Comparison of ENCODE assay signal across 10 cellular contexts in the genomic region with DNA sequence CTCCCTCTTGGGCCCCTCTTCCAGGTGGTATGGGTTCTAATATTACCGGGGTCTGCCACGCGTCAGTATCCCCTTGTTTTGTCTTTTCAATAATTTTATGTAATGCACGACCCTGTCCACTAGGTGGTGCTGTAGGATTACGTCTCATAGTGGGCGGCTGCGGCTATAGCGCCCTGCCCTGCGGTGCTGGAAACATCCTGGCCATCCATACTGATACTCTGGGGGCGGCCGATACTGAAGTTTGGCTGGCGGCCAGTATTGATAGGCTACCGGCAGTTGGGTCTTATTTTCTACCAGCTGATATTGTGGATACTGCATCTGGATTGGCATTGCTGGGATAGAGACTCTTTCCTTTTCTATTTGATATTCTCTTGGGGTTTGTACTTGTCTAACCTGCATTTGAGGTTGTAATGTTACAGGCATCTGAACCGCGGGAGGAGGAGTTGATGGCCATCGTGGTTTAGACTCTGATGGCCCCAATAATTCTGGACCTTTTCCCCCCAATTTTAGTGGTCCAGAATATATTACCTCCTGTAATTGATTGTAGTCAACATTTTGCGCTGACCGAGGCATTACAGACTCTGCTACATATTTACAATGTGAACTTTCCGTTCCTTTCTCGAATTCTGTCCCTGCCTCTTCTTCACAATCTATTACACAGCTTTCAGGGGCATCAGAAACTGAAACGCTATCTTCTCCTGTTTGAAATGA. TPM values are rescaled to one million over a fixed set of nuclear protein-coding genes. Genes with fewer than 3 reads are reported as not detected.
A peak's percentile ranks its signal among the peaks of the same experiment; 100 is the strongest.
DNase-seq lines count a peak whose midpoint lies in the region; ATAC-seq, FAIRE-seq and TF ChIP-seq lines count a peak whose summit lies in the region.
"Had no signal": no experiment of that assay in that cellular context is flagged by ENCODE, and none has a peak within 500 bp of the region (broad histone marks: within the 10 kb centered on the region; RNA-seq: fewer than 3 reads in every experiment).

No MANE protein-coding gene starts in this region.

- H3K9me3 ChIP-seq in WERI-Rb-1 (ENCODE audit: severe bottlenecking), result no peaks in the 10 kb centered on the region
- no peaks in the 10 kb centered on the region for H3K9me3 ChIP-seq in HepG2 (ENCODE audit: low read length)

- no TSS peak for BruUV-seq in HepG2 (replicated peaks; lab: Mats Ljungman, UMichigan)

- CTCF ChIA-PET in HepG2 (lab: Yijun Ruan, JAX; ENCODE audit: low intra/inter-chr PET ratio, low total read pairs), result interaction anchor here (1.6 kb wide), 1 partner anchor 247 kb away, joined by 10 read pairs; no protein-coding TSS in a partner anchor

- TF ChIP-seq POLR2A in HepG2 (IDR thresholded peaks at IDR 0.05; ENCODE audit: insufficient read depth in 1 of 2, low read depth in 2 of 2, low read length in 2 of 2), result no peak

- H3K27me3 ChIP-seq in WERI-Rb-1 (ENCODE audit: insufficient read depth, low read depth, severe bottlenecking) (no peaks in the 10 kb centered on the region), HepG2 (ENCODE audit: control insufficient read depth in 1 of 2, insufficient read depth in 2 of 2, low read length in 2 of 2) (no peaks in the 10 kb centered on the region; a peak in 1 of 5 replicates)

- H4K20me1 ChIP-seq in HepG2 (ENCODE audit: insufficient read depth, low read length), result no peaks in the 10 kb centered on the region

- H3K9ac ChIP-seq in HepG2 (ENCODE audit: insufficient read depth, low read depth, low read length), result peak overlapping the region; percentile 67

- in situ Hi-C loops in HepG2 (cut with HindIII; ENCODE audit: extremely low pct_ligation_motif_present, low pct_unique_long_range_greater_than_20kb), result no loop called here

- TF ChIP-seq CTCF in WERI-Rb-1 (IDR thresholded peaks at IDR 0.05; ENCODE audit: low read depth, low read length) (peak; percentile 70), HepG2 (CRISPR knock-in tag; IDR thresholded peaks at IDR 0.05) (peak; percentile 95)

- intact Hi-C loops in HepG2 (cut with micrococcal nuclease; ENCODE audit: unreplicated experiment), result loop anchor here (1.0 to 10.0 kb wide), 4 partner anchors 59 to 247 kb away; partner anchors contain the start of genes PHPT1 and TRAF2

- H3K4me2 ChIP-seq in HepG2 (ENCODE audit: low read depth, low read length), result peak overlapping the region; percentile 91

- H3K27ac ChIP-seq in WERI-Rb-1 (peak overlapping the region; percentile 89), caudate nucleus (ENCODE audit: low read depth, low read length) (peak overlapping the region; percentile 94), HepG2 (ENCODE audit: extremely low read length, insufficient read depth, low read length) (peak overlapping the region; percentile 91)

- peak; percentile 48 for FAIRE-seq in HepG2 (lab: Jason Lieb, UNC)
- FAIRE-seq: G401.6, islet of Langerhans had no signal

- WGBS in HepG2 (ENCODE audit: low lambda C conversion rate), result 3% methylated on average over 17 of the region's 21 CpGs

- peak; percentile 87 for TF ChIP-seq RAD21 in HepG2 (CRISPR knock-in tag; IDR thresholded peaks at IDR 0.05)

- peak; percentile 27 for ATAC-seq in HepG2
- no peak for ATAC-seq in HG02840 (IDR thresholded peaks at IDR 0.05; ENCODE audit: low FRiP score, unreplicated experiment)

- H3K36me3 ChIP-seq in WERI-Rb-1, result peaks cover 4% of the 10 kb centered on the region; the same call in 1 of the 2 replicates
- 0 out of 5 replicates have a peak, but pooled peaks cover 0 to 3% of the 10 kb centered on the region in 2 experiments for H3K36me3 ChIP-seq in HepG2 (replicated peaks in 1 of 2; ENCODE audit: control insufficient read depth in 1 of 2, insufficient read depth in 2 of 2, low read length in 2 of 2)

- peaks cover 82% of the 10 kb centered on the region for H3K4me1 ChIP-seq in HepG2 (ENCODE audit: insufficient read depth, low read length)

- no peak for TF ChIP-seq EP300 in HepG2 (IDR thresholded peaks at IDR 0.05; ENCODE audit: low read depth in 2 of 2, low read length in 2 of 2)
- TF ChIP-seq EP300 in HepG2 (CRISPR knock-in tag; IDR thresholded peaks at IDR 0.05; ENCODE audit: borderline replicate concordance), result no peak

- H3K4me3 ChIP-seq in WERI-Rb-1 (ENCODE audit: low read depth, low read length) (0 out of 2 replicates have a peak overlapping the region, but pooled peaks have one; percentile 13), HepG2 (replicated peaks in 1 of 3; ENCODE audit: insufficient read depth in 1 of 3, low read depth in 2 of 3, low read length in 3 of 3) (peak overlapping the region; percentile 57 to 67 (median 65))

- H2AFZ ChIP-seq in HepG2 (ENCODE audit: low read length), result no peak overlapping the region

- peak; percentile 79 for DNase-seq in NCI-H1436 (lab: John Stamatoyannopoulos, UW)
- DNase-seq in NCI-H1436 treated with DMSO at 0.1 percent for 48 hours (lab: John Stamatoyannopoulos, UW), result no peak
- peak; percentile 78 for DNase-seq in NCI-H2107 treated with DMSO at 0.1 percent for 48 hours (lab: John Stamatoyannopoulos, UW; ENCODE audit: unreplicated experiment)
- peak; percentile 77 for DNase-seq in WERI-Rb-1
- DNase-seq in caudate nucleus (lab: John Stamatoyannopoulos, UW), result peak in 46 of 61 donors; percentile 13 to 69 (median 50)
- DNase-seq in HepG2 (ENCODE audit: low spot score), result peak; percentile 81
- DNase-seq in stimulated activated CD4-positive, alpha-beta T cell treated with anti-CD3 and anti-CD28 coated beads, TNF-alpha, amount 100 ng/mL, for 48 hours (ENCODE audit: low read depth in 3 of 3), result peak; percentile 53 to 65 (median 57)

- peaks cover 15% of the 10 kb centered on the region for H3K79me2 ChIP-seq in HepG2 (ENCODE audit: insufficient read depth, low read length)

- POLR2A ChIA-PET in HepG2 (lab: Yijun Ruan, JAX), result interaction anchor here (0.6 to 1.9 kb wide), 7 partner anchors 10 to 248 kb away, joined by 3 to 9 read pairs (median 4); partner anchors contain the start of gene FBXW5

RNA-seq across cellular contexts. Expression of gene TMEM141, which starts 3.3 kb away (rescaled TPM):
- total RNA-seq in HepG2 (2016; rRNA removed; fragmentation: Illumina TruSeq; extraction: Trizol), result 81.0 and 84.7 TPM in 2 replicates
- 70.4 and 100.0 TPM in 2 replicates for total RNA-seq in HepG2 (2016; cell fraction: cytosol; rRNA removed; fragmentation: Illumina TruSeq; extraction: Trizol; ENCODE audit: low read depth)
- 80.8 and 84.7 TPM in 2 replicates for total RNA-seq in HepG2 (2016; cell fraction: insoluble cytoplasmic fraction; rRNA removed; fragmentation: Illumina TruSeq; extraction: Trizol)
- 80.1 and 91.8 TPM in 2 replicates for total RNA-seq in HepG2 (2016; cell fraction: membrane; rRNA removed; fragmentation: Illumina TruSeq; extraction: Trizol)
- total RNA-seq in HepG2 (2016; cell fraction: nucleus; rRNA removed; fragmentation: Illumina TruSeq; extraction: Trizol), result 33.1 and 42.9 TPM in 2 replicates
- polyA plus RNA-seq in HepG2 (2011; rRNA removed), result 199 and 202 TPM in 2 replicates
- 251 and 366 TPM in 2 replicates for polyA plus RNA-seq in HepG2 (2011; cell fraction: cytosol; rRNA removed)
- polyA plus RNA-seq in HepG2 (2011; cell fraction: nucleus; rRNA removed), result 166 and 175 TPM in 2 replicates
- polyA plus RNA-seq in HepG2 (2012), result 67.3 and 131 TPM in 2 replicates
- polyA plus RNA-seq in HepG2 (2016; cell fraction: cytosol; fragmentation: Illumina TruSeq; extraction: Trizol; ENCODE audit: low read depth), result 77.4 and 109 TPM in 2 replicates
- 78.7 and 86.2 TPM in 2 replicates for polyA plus RNA-seq in HepG2 (2016; cell fraction: insoluble cytoplasmic fraction; fragmentation: Illumina TruSeq; extraction: Trizol; ENCODE audit: low read depth)
- polyA plus RNA-seq in HepG2 (2016; cell fraction: membrane; fragmentation: Illumina TruSeq; extraction: Trizol; ENCODE audit: low read depth), result 77.7 and 87.6 TPM in 2 replicates
- polyA plus RNA-seq in HepG2 (2016; cell fraction: nucleus; fragmentation: Illumina TruSeq; extraction: Trizol; ENCODE audit: insufficient read depth, low read depth), result 59.2 and 68.0 TPM in 2 replicates
- 52.1 and 111 TPM in 2 replicates for polyA minus RNA-seq in HepG2 (2011; rRNA and poly(A)+ RNA removed; ENCODE audit: low replicate concordance)
- polyA minus RNA-seq in HepG2 (2011; cell fraction: cytosol; rRNA and poly(A)+ RNA removed), result 30.4 and 35.6 TPM in 2 replicates
- 38.6 and 51.1 TPM in 2 replicates for polyA minus RNA-seq in HepG2 (2011; cell fraction: nucleus; rRNA and poly(A)+ RNA removed)

RNA-seq across cellular contexts. Expression of gene CCDC183, which starts 8.3 kb away (rescaled TPM):
- 3.0 and 5.0 TPM in 2 replicates for total RNA-seq in HepG2 (2016; rRNA removed; fragmentation: Illumina TruSeq; extraction: Trizol)
- total RNA-seq in HepG2 (2016; cell fraction: cytosol; rRNA removed; fragmentation: Illumina TruSeq; extraction: Trizol; ENCODE audit: low read depth), result 7.7 and 12.2 TPM in 2 replicates
- 2.7 and 3.9 TPM in 2 replicates for total RNA-seq in HepG2 (2016; cell fraction: insoluble cytoplasmic fraction; rRNA removed; fragmentation: Illumina TruSeq; extraction: Trizol)
- 8.1 and 14.4 TPM in 2 replicates for total RNA-seq in HepG2 (2016; cell fraction: membrane; rRNA removed; fragmentation: Illumina TruSeq; extraction: Trizol)
- total RNA-seq in HepG2 (2016; cell fraction: nucleus; rRNA removed; fragmentation: Illumina TruSeq; extraction: Trizol), result 1.6 and 3.7 TPM in 2 replicates
- polyA plus RNA-seq in HepG2 (2011; rRNA removed), result 66.4 and 91.2 TPM in 2 replicates
- 27.0 and 41.7 TPM in 2 replicates for polyA plus RNA-seq in HepG2 (2011; cell fraction: cytosol; rRNA removed)
- 838 and 949 TPM in 2 replicates for polyA plus RNA-seq in HepG2 (2011; cell fraction: nucleus; rRNA removed)
- 36.4 and 41.6 TPM in 2 replicates for polyA plus RNA-seq in HepG2 (2012)
- polyA plus RNA-seq in HepG2 (2016; cell fraction: cytosol; fragmentation: Illumina TruSeq; extraction: Trizol; ENCODE audit: low read depth), result 10.3 and 12.4 TPM in 2 replicates
- 4.0 and 6.0 TPM in 2 replicates for polyA plus RNA-seq in HepG2 (2016; cell fraction: insoluble cytoplasmic fraction; fragmentation: Illumina TruSeq; extraction: Trizol; ENCODE audit: low read depth)
- polyA plus RNA-seq in HepG2 (2016; cell fraction: membrane; fragmentation: Illumina TruSeq; extraction: Trizol; ENCODE audit: low read depth), result 10.0 and 11.0 TPM in 2 replicates
- 5.5 and 8.4 TPM in 2 replicates for polyA plus RNA-seq in HepG2 (2016; cell fraction: nucleus; fragmentation: Illumina TruSeq; extraction: Trizol; ENCODE audit: insufficient read depth, low read depth)
- polyA minus RNA-seq in HepG2 (2011; rRNA and poly(A)+ RNA removed; ENCODE audit: low replicate concordance), result 0.12 and 15.7 TPM in 2 replicates
- 5.2 and 6.7 TPM in 2 replicates for polyA minus RNA-seq in HepG2 (2011; cell fraction: cytosol; rRNA and poly(A)+ RNA removed)
- 70.7 and 83.0 TPM in 2 replicates for polyA minus RNA-seq in HepG2 (2011; cell fraction: nucleus; rRNA and poly(A)+ RNA removed)

RNA-seq across cellular contexts. Expression of gene RABL6, which starts 19.9 kb away (rescaled TPM):
- 66.4 and 81.5 TPM in 2 replicates for total RNA-seq in HepG2 (2016; rRNA removed; fragmentation: Illumina TruSeq; extraction: Trizol)
- total RNA-seq in HepG2 (2016; cell fraction: cytosol; rRNA removed; fragmentation: Illumina TruSeq; extraction: Trizol; ENCODE audit: low read depth), result 37.0 and 38.7 TPM in 2 replicates
- 54.7 and 84.6 TPM in 2 replicates for total RNA-seq in HepG2 (2016; cell fraction: insoluble cytoplasmic fraction; rRNA removed; fragmentation: Illumina TruSeq; extraction: Trizol)
- total RNA-seq in HepG2 (2016; cell fraction: membrane; rRNA removed; fragmentation: Illumina TruSeq; extraction: Trizol), result 88.7 and 91.1 TPM in 2 replicates
- 50.3 and 58.9 TPM in 2 replicates for total RNA-seq in HepG2 (2016; cell fraction: nucleus; rRNA removed; fragmentation: Illumina TruSeq; extraction: Trizol)
- 125 and 139 TPM in 2 replicates for polyA plus RNA-seq in HepG2 (2011; rRNA removed)
- 72.4 and 105 TPM in 2 replicates for polyA plus RNA-seq in HepG2 (2011; cell fraction: cytosol; rRNA removed)
- 222 and 282 TPM in 2 replicates for polyA plus RNA-seq in HepG2 (2011; cell fraction: nucleus; rRNA removed)
- 114 and 126 TPM in 2 replicates for polyA plus RNA-seq in HepG2 (2012)
- polyA plus RNA-seq in HepG2 (2016; cell fraction: cytosol; fragmentation: Illumina TruSeq; extraction: Trizol; ENCODE audit: low read depth), result 45.2 and 45.6 TPM in 2 replicates
- 68.3 and 84.3 TPM in 2 replicates for polyA plus RNA-seq in HepG2 (2016; cell fraction: insoluble cytoplasmic fraction; fragmentation: Illumina TruSeq; extraction: Trizol; ENCODE audit: low read depth)
- 80.1 and 85.2 TPM in 2 replicates for polyA plus RNA-seq in HepG2 (2016; cell fraction: membrane; fragmentation: Illumina TruSeq; extraction: Trizol; ENCODE audit: low read depth)
- 135 and 137 TPM in 2 replicates for polyA plus RNA-seq in HepG2 (2016; cell fraction: nucleus; fragmentation: Illumina TruSeq; extraction: Trizol; ENCODE audit: insufficient read depth, low read depth)
- polyA minus RNA-seq in HepG2 (2011; rRNA and poly(A)+ RNA removed; ENCODE audit: low replicate concordance), result 117 and 139 TPM in 2 replicates
- polyA minus RNA-seq in HepG2 (2011; cell fraction: cytosol; rRNA and poly(A)+ RNA removed), result 60.1 and 64.7 TPM in 2 replicates
- 67.3 and 68.4 TPM in 2 replicates for polyA minus RNA-seq in HepG2 (2011; cell fraction: nucleus; rRNA and poly(A)+ RNA removed)

RNA-seq across cellular contexts. Expression of gene LCN15, which starts 23.5 kb away (rescaled TPM):
- 0.29 and 1.3 TPM in 2 replicates for total RNA-seq in HepG2 (2016; rRNA removed; fragmentation: Illumina TruSeq; extraction: Trizol)
- 1.3 and 1.9 TPM in 2 replicates for total RNA-seq in HepG2 (2016; cell fraction: cytosol; rRNA removed; fragmentation: Illumina TruSeq; extraction: Trizol; ENCODE audit: low read depth)
- total RNA-seq in HepG2 (2016; cell fraction: insoluble cytoplasmic fraction; rRNA removed; fragmentation: Illumina TruSeq; extraction: Trizol), result 0.55 and 1.00 TPM in 2 replicates
- 0.96 and 1.5 TPM in 2 replicates for total RNA-seq in HepG2 (2016; cell fraction: membrane; rRNA removed; fragmentation: Illumina TruSeq; extraction: Trizol)
- 0.41 and 0.99 TPM in 2 replicates for total RNA-seq in HepG2 (2016; cell fraction: nucleus; rRNA removed; fragmentation: Illumina TruSeq; extraction: Trizol)
- polyA plus RNA-seq in HepG2 (2011; rRNA removed), result 32.9 and 53.7 TPM in 2 replicates
- 35.0 and 114 TPM in 2 replicates for polyA plus RNA-seq in HepG2 (2011; cell fraction: cytosol; rRNA removed)
- 18.7 and 43.2 TPM in 2 replicates for polyA plus RNA-seq in HepG2 (2011; cell fraction: nucleus; rRNA removed)
- polyA plus RNA-seq in HepG2 (2012), result 13.7 and 27.0 TPM in 2 replicates
- polyA plus RNA-seq in HepG2 (2016; cell fraction: cytosol; fragmentation: Illumina TruSeq; extraction: Trizol; ENCODE audit: low read depth), result 1.2 and 1.3 TPM in 2 replicates
- 0.36 and 0.57 TPM in 2 replicates for polyA plus RNA-seq in HepG2 (2016; cell fraction: insoluble cytoplasmic fraction; fragmentation: Illumina TruSeq; extraction: Trizol; ENCODE audit: low read depth)
- polyA plus RNA-seq in HepG2 (2016; cell fraction: membrane; fragmentation: Illumina TruSeq; extraction: Trizol; ENCODE audit: low read depth), result 0.84 and 0.88 TPM in 2 replicates
- 0.93 and 1.4 TPM in 2 replicates for polyA plus RNA-seq in HepG2 (2016; cell fraction: nucleus; fragmentation: Illumina TruSeq; extraction: Trizol; ENCODE audit: insufficient read depth, low read depth)
- 28.1 TPM in 1 of 2 replicates, not detected in the other for polyA minus RNA-seq in HepG2 (2011; rRNA and poly(A)+ RNA removed; ENCODE audit: low replicate concordance)
- 3.6 and 11.7 TPM in 2 replicates for polyA minus RNA-seq in HepG2 (2011; cell fraction: cytosol; rRNA and poly(A)+ RNA removed)
- polyA minus RNA-seq in HepG2 (2011; cell fraction: nucleus; rRNA and poly(A)+ RNA removed), result 2.1 and 3.2 TPM in 2 replicates

RNA-seq across cellular contexts. Expression of gene LCN8, which starts 29.8 kb away (rescaled TPM):
- not detected in 2 replicates for total RNA-seq in HepG2 (2016; rRNA removed; fragmentation: Illumina TruSeq; extraction: Trizol)
- not detected in 2 replicates for total RNA-seq in HepG2 (2016; cell fraction: cytosol; rRNA removed; fragmentation: Illumina TruSeq; extraction: Trizol; ENCODE audit: low read depth)
- total RNA-seq in HepG2 (2016; cell fraction: insoluble cytoplasmic fraction; rRNA removed; fragmentation: Illumina TruSeq; extraction: Trizol), result not detected in 2 replicates
- not detected in 2 replicates for total RNA-seq in HepG2 (2016; cell fraction: membrane; rRNA removed; fragmentation: Illumina TruSeq; extraction: Trizol)
- total RNA-seq in HepG2 (2016; cell fraction: nucleus; rRNA removed; fragmentation: Illumina TruSeq; extraction: Trizol), result not detected in 2 replicates
- 0.15 TPM in 1 of 2 replicates, not detected in the other for polyA plus RNA-seq in HepG2 (2011; rRNA removed)
- polyA plus RNA-seq in HepG2 (2011; cell fraction: cytosol; rRNA removed), result 0.01 TPM in 1 of 2 replicates, not detected in the other
- polyA plus RNA-seq in HepG2 (2011; cell fraction: nucleus; rRNA removed), result 0.64 and 1.8 TPM in 2 replicates
- polyA plus RNA-seq in HepG2 (2012), result not detected in 2 replicates
- not detected in 2 replicates for polyA plus RNA-seq in HepG2 (2016; cell fraction: cytosol; fragmentation: Illumina TruSeq; extraction: Trizol; ENCODE audit: low read depth)
- polyA plus RNA-seq in HepG2 (2016; cell fraction: insoluble cytoplasmic fraction; fragmentation: Illumina TruSeq; extraction: Trizol; ENCODE audit: low read depth), result not detected in 2 replicates
- not detected in 2 replicates for polyA plus RNA-seq in HepG2 (2016; cell fraction: membrane; fragmentation: Illumina TruSeq; extraction: Trizol; ENCODE audit: low read depth)
- not detected in 2 replicates for polyA plus RNA-seq in HepG2 (2016; cell fraction: nucleus; fragmentation: Illumina TruSeq; extraction: Trizol; ENCODE audit: insufficient read depth, low read depth)
- not detected in 2 replicates for polyA minus RNA-seq in HepG2 (2011; rRNA and poly(A)+ RNA removed; ENCODE audit: low replicate concordance)
- polyA minus RNA-seq in HepG2 (2011; cell fraction: cytosol; rRNA and poly(A)+ RNA removed), result not detected in 2 replicates
- not detected in 2 replicates for polyA minus RNA-seq in HepG2 (2011; cell fraction: nucleus; rRNA and poly(A)+ RNA removed)
